8 cellular contexts compared by ENCODE assay signal in genomic region chr17:77445030-77445907, GRCh38.
DNase-seq lines count a peak whose midpoint lies in the region; ATAC-seq and TF ChIP-seq lines count a peak whose summit lies in the region.

No MANE protein-coding gene starts in this region.

- no peaks in the 10 kb centered on the region for H3K9me3 ChIP-seq in KOPT-K1 (ENCODE audit: insufficient read depth, low read length, poor library complexity, severe bottlenecking)

- POLR2A ChIA-PET in HEK293T (lab: Yijun Ruan, JAX): no interaction called here

- peak; percentile 51 for DNase-seq in AG08396 (ENCODE audit: low spot score)
- peak; percentile 59 for DNase-seq in GM19240 (ENCODE audit: insufficient read length, low spot score)
- DNase-seq in activated T-cell treated with anti-CD3 and anti-CD28 coated beads for 1 hour (ENCODE audit: low read depth): peak; percentile 65
- DNase-seq in fibroblast of peridontal ligament (ENCODE audit: extremely low read depth): peak; percentile 47
- no peak for DNase-seq in sciatic nerve (ENCODE audit: low spot score)
- DNase-seq in kidney tubule cell (ENCODE audit: low spot score): no peak
- DNase-seq in HEK293T (ENCODE audit: extremely low spot score): no peak

- CTCF ChIA-PET in HEK293T (lab: Yijun Ruan, JAX): interaction anchor here (0.6 to 1.3 kb wide), 2 partner anchors 16 to 28 kb away, joined by 3 to 6 read pairs; no protein-coding TSS in a partner anchor

- ATAC-seq in sciatic nerve: peak; percentile 76

- intact Hi-C loops in sciatic nerve (cut with DNase I): no loop called here

- H3K36me3 ChIP-seq in KOPT-K1 (ENCODE audit: insufficient read depth, low read length): no peaks in the 10 kb centered on the region

- H3K27ac ChIP-seq in KOPT-K1 (ENCODE audit: low read depth, low read length, poor library complexity, severe bottlenecking): peak overlapping the region; percentile 98

TF ChIP-seq in HEK293T, 16 proteins besides CTCF, POLR2A, EP300 and RAD21:
- TF ChIP-seq BHLHE40 (IDR thresholded peaks at IDR 0.05; ENCODE audit: borderline replicate concordance) (no peak), SP1 (IDR thresholded peaks at IDR 0.05) (no peak), LEF1 (IDR thresholded peaks at IDR 0.05; ENCODE audit: borderline replicate concordance) (no peak), L3MBTL2 (conservative IDR thresholded peaks at IDR 0.05) (no peak), TARDBP (IDR thresholded peaks at IDR 0.05) (no peak), FOXA1 (IDR thresholded peaks at IDR 0.05) (no peak), PKNOX1 (IDR thresholded peaks at IDR 0.05) (no peak), FOXK2 (IDR thresholded peaks at IDR 0.05) (no peak), FOXM1 (IDR thresholded peaks at IDR 0.05; ENCODE audit: borderline replicate concordance) (no peak), NFRKB (IDR thresholded peaks at IDR 0.05) (no peak), ARNT (IDR thresholded peaks at IDR 0.05) (no peak), ELF4 (IDR thresholded peaks at IDR 0.05) (no peak), HDGF (IDR thresholded peaks at IDR 0.05; ENCODE audit: borderline replicate concordance) (no peak), CTBP1 (IDR thresholded peaks at IDR 0.05; ENCODE audit: borderline replicate concordance) (no peak), SUZ12 (IDR thresholded peaks at IDR 0.05) (no peak), ZNF384 (IDR thresholded peaks at IDR 0.05) (no peak)
TF ChIP-seq in HEK293T: peak in this region for 0.

Comparison
In these comparisons a context has a peak if more than half of its experiments do, and no peak if none do; other contexts are left out.
1. DNase-seq: peak in AG08396 (single experiment), GM19240 (single experiment), activated T-cell treated with anti-CD3 and anti-CD28 coated beads for 1 hour (single experiment) and fibroblast of peridontal ligament (single experiment); none in sciatic nerve (single experiment), kidney tubule cell (single experiment) and HEK293T (single experiment).